In genomic region chr4:182245541-182246245, GRCh38 we compare ENCODE assay signal across 17 cellular contexts. TPM values are rescaled to one million over a fixed set of nuclear protein-coding genes. Genes with fewer than 3 reads are reported as not detected.
DNase-seq lines count a peak whose midpoint lies in the region; ATAC-seq and TF ChIP-seq lines count a peak whose summit lies in the region.
"Had no signal": no experiment of that assay in that cellular context is flagged by ENCODE, and none has a peak within 500 bp of the region (broad histone marks: within the 10 kb centered on the region; RNA-seq: fewer than 3 reads in every experiment).

No MANE protein-coding gene starts in this region.

- H3K27ac ChIP-seq in SJSA1 (peak overlapping the region; percentile 14), prostate gland (no peak overlapping the region), ovary (no peak overlapping the region)
- H3K27ac ChIP-seq: testis had no signal

- TF ChIP-seq POLR2A in prostate gland (IDR thresholded peaks at IDR 0.05) = no peak
- no peak for TF ChIP-seq POLR2A in ovary (IDR thresholded peaks at IDR 0.05)

- H3K27me3 ChIP-seq in SJSA1 (replicated peaks) (no peaks in the 10 kb centered on the region), prostate gland (replicated peaks; ENCODE audit: insufficient read depth) (no peaks in the 10 kb centered on the region), ovary (no peaks in the 10 kb centered on the region)
- H3K27me3 ChIP-seq: testis had no signal

- 25% methylated on average over 10 of the region's 10 CpGs for WGBS in prostate gland
- WGBS in ovary, 3 donors = 84 to 88% (median 86%) methylated on average over 10 of the region's 10 CpGs

- H3K4me1 ChIP-seq in SJSA1 (replicated peaks) (peaks cover 52% of the 10 kb centered on the region), prostate gland (replicated peaks) (no peaks in the 10 kb centered on the region), ovary (ENCODE audit: insufficient read depth) (no peaks in the 10 kb centered on the region)
- H3K4me1 ChIP-seq: testis had no signal

- H3K36me3 ChIP-seq in SJSA1 (peaks cover 6% of the 10 kb centered on the region; the same call in 1 of the 2 replicates), prostate gland (no peaks in the 10 kb centered on the region), ovary (no peaks in the 10 kb centered on the region)

- H3K4me3 ChIP-seq in SJSA1 (no peak overlapping the region), prostate gland (no peak overlapping the region), ovary (no peak overlapping the region)
- H3K4me3 ChIP-seq: lung, testis had no signal

- no peak for ATAC-seq in GM19395 (IDR thresholded peaks at IDR 0.05; ENCODE audit: unreplicated experiment)
- ATAC-seq: activated CD8-positive, alpha-beta T cell treated with anti-CD3 and anti-CD28 coated beads, Interleukin-2, amount 10 ng/mL, durations not matched to agents 7 days and 5 days; effector memory CD8-positive, alpha-beta T cell had no signal

- H3K9me3 ChIP-seq in SJSA1 (replicated peaks) = no peaks in the 10 kb centered on the region; the same call in 1 of the 2 replicates
- no peaks in the 10 kb centered on the region for H3K9me3 ChIP-seq in prostate gland
- no peaks in the 10 kb centered on the region for H3K9me3 ChIP-seq in ovary
- H3K9me3 ChIP-seq: testis had no signal

- DNase-seq in NCI-H1417 (lab: John Stamatoyannopoulos, UW) (peak in 2 of 3 experiments; percentile 11 to 26), NCI-H1417 treated with DMSO at 0.1 percent for 48 hours (lab: John Stamatoyannopoulos, UW) (no peak), SJSA1 (ENCODE audit: low read depth in 1 of 2, low spot score in 2 of 2) (peak in 1 of 2 experiments; percentile 30), foreskin melanocyte (peak; percentile 77), prostate gland (ENCODE audit: low spot score) (peak; percentile 22), ovary (no peak), NCI-H2227 (lab: John Stamatoyannopoulos, UW; ENCODE audit: unreplicated experiment) (no peak)
- DNase-seq: 8988T; activated CD8-positive, alpha-beta T cell treated with anti-CD3 and anti-CD28 coated beads, Interleukin-2, amount 10 ng/mL, durations not matched to agents 7 days and 5 days; activated gamma-delta T cell; effector memory CD8-positive, alpha-beta T cell; NCI-H524; RPMI8226; T1000; testis had no signal

- no peak for TF ChIP-seq EP300 in ovary (IDR thresholded peaks at IDR 0.05)

- intact Hi-C loops in prostate gland (cut with DNase I) (loop anchor here (5.0 kb wide), 4 partner anchors 38 to 562 kb away; no protein-coding TSS in a partner anchor), ovary (cut with DNase I) (no loop called here)

- TF ChIP-seq CTCF in prostate gland (IDR thresholded peaks at IDR 0.05) = no peak
- no peak for TF ChIP-seq CTCF in ovary (IDR thresholded peaks at IDR 0.05)

RNA-seq across cellular contexts. Expression of gene TENM3, which starts 2.5 kb away (rescaled TPM):
- total RNA-seq in SJSA1 (2014; rRNA removed; shearing (Covaris generic)) = 42.6 and 90.5 TPM in 2 replicates
- 10 to 100 TPM; 21.4 to 52.3 TPM for total RNA-seq in prostate gland
- 10 to 100 TPM in 2 of 7 donors, 1 to 10 TPM in 5; 4.2 to 16.1 (median 5.9) TPM for total RNA-seq in ovary
- 1 to 10 TPM in 1 of 2 donors, under 1 TPM in 1; 0.82 to 5.6 TPM for polyA plus RNA-seq in ovary
- total RNA-seq: activated CD8-positive, alpha-beta T cell treated with anti-CD3 and anti-CD28 coated beads, Interleukin-2, amount 10 ng/mL, durations not matched to agents 7 days and 5 days had no signal

Comparison
In these comparisons a context has a peak if more than half of its experiments do, and no peak if none do; other contexts are left out.
1. DNase-seq: peak in NCI-H1417 (2 of 3), foreskin melanocyte (single experiment) and prostate gland (single experiment); none in NCI-H1417 treated with DMSO at 0.1 percent for 48 hours (single experiment), ovary (0 of 5) and NCI-H2227 (single experiment).